ENCODE assay signal across 1 cellular context in genomic region chr13:27466513-27466912, GRCh38.
TF ChIP-seq lines count a peak whose summit lies in the region.

No MANE protein-coding gene starts in this region.

TF ChIP-seq in HepG2, 621 proteins besides CTCF, POLR2A, EP300 and RAD21:
- TF ChIP-seq PHF8 (CRISPR knock-in tag; IDR thresholded peaks at IDR 0.05) = no peak
- TF ChIP-seq ZNF263 (CRISPR knock-in tag; IDR thresholded peaks at IDR 0.05) = peak; percentile 76
